ENCODE assay signal across 2 cellular contexts in the genomic region with DNA sequence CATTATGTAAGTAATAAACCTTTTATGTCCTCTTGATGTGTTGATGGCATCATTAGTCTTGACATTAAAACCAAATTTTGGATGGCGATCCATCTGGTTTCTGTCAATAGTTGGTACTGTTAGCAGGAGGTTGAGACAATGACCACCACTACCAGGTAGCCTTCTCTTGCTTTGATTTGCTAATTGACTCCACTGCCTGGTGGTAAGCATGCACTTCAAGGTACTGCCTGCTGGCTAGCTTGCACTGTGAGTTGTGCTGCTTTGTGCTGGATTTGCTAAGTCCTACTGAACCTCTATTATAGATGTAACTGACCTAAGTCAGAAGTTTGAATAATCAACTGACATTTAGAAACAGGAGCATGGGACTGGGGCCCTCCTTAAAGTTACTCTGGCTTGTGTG.
TF ChIP-seq lines count a peak whose summit lies in the region.

No MANE protein-coding gene starts in this region.

TF ChIP-seq in A549, 52 proteins besides CTCF, POLR2A, EP300 and RAD21:
- TF ChIP-seq, protein P1, sequence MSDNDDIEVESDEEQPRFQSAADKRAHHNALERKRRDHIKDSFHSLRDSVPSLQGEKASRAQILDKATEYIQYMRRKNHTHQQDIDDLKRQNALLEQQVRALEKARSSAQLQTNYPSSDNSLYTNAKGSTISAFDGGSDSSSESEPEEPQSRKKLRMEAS (IDR thresholded peaks at IDR 0.05), result no peak
- no peak for TF ChIP-seq NPAS2 (CRISPR knock-in tag; IDR thresholded peaks at IDR 0.05; ENCODE audit: borderline replicate concordance)
- TF ChIP-seq FOXS1 (CRISPR knock-in tag; IDR thresholded peaks at IDR 0.05), result no peak
- no peak for TF ChIP-seq SMC3 (IDR thresholded peaks at IDR 0.05)
- TF ChIP-seq, protein P2, sequence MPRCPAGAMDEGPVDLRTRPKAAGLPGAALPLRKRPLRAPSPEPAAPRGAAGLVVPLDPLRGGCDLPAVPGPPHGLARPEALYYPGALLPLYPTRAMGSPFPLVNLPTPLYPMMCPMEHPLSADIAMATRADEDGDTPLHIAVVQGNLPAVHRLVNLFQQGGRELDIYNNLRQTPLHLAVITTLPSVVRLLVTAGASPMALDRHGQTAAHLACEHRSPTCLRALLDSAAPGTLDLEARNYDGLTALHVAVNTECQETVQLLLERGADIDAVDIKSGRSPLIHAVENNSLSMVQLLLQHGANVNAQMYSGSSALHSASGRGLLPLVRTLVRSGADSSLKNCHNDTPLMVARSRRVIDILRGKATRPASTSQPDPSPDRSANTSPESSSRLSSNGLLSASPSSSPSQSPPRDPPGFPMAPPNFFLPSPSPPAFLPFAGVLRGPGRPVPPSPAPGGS (IDR thresholded peaks at IDR 0.05), result no peak
- TF ChIP-seq, protein P3, sequence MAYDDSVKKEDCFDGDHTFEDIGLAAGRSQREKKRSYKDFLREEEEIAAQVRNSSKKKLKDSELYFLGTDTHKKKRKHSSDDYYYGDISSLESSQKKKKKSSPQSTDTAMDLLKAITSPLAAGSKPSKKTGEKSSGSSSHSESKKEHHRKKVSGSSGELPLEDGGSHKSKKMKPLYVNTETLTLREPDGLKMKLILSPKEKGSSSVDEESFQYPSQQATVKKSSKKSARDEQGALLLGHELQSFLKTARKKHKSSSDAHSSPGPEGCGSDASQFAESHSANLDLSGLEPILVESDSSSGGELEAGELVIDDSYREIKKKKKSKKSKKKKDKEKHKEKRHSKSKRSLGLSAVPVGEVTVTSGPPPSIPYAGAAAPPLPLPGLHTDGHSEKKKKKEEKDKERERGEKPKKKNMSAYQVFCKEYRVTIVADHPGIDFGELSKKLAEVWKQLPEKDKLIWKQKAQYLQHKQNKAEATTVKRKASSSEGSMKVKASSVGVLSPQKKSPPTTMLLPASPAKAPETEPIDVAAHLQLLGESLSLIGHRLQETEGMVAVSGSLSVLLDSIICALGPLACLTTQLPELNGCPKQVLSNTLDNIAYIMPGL (CRISPR knock-in tag; IDR thresholded peaks at IDR 0.05; ENCODE audit: borderline replicate concordance), result no peak
- TF ChIP-seq CHD2 (IDR thresholded peaks at IDR 0.05; ENCODE audit: low read length, partially characterized antibody), result no peak
- no peak for TF ChIP-seq JUN (IDR thresholded peaks at IDR 0.05)
- no peak for TF ChIP-seq CBX2 (IDR thresholded peaks at IDR 0.05; ENCODE audit: borderline replicate concordance, low read depth)
- TF ChIP-seq FOSL2 (IDR thresholded peaks at IDR 0.05), result no peak
- no peak for TF ChIP-seq FOSL2 (CRISPR knock-in tag; IDR thresholded peaks at IDR 0.05)
- no peak for TF ChIP-seq ZSCAN20 (CRISPR knock-in tag; IDR thresholded peaks at IDR 0.05)
- no peak for TF ChIP-seq KDM1A (IDR thresholded peaks at IDR 0.05; ENCODE audit: low read depth)
- TF ChIP-seq HDAC2 (IDR thresholded peaks at IDR 0.05), result no peak
- TF ChIP-seq EHF (CRISPR knock-in tag; IDR thresholded peaks at IDR 0.05), result no peak
- TF ChIP-seq SREBF2 (IDR thresholded peaks at IDR 0.05), result no peak
- no peak for TF ChIP-seq KDM5A (IDR thresholded peaks at IDR 0.05)
- TF ChIP-seq RNF2 (IDR thresholded peaks at IDR 0.05; ENCODE audit: borderline replicate concordance, low read depth), result no peak
- TF ChIP-seq, protein P4, sequence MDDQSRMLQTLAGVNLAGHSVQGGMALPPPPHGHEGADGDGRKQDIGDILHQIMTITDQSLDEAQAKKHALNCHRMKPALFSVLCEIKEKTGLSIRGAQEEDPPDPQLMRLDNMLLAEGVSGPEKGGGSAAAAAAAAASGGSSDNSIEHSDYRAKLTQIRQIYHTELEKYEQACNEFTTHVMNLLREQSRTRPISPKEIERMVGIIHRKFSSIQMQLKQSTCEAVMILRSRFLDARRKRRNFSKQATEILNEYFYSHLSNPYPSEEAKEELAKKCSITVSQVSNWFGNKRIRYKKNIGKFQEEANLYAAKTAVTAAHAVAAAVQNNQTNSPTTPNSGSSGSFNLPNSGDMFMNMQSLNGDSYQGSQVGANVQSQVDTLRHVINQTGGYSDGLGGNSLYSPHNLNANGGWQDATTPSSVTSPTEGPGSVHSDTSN (IDR thresholded peaks at IDR 0.05), result no peak
- TF ChIP-seq, protein P5, sequence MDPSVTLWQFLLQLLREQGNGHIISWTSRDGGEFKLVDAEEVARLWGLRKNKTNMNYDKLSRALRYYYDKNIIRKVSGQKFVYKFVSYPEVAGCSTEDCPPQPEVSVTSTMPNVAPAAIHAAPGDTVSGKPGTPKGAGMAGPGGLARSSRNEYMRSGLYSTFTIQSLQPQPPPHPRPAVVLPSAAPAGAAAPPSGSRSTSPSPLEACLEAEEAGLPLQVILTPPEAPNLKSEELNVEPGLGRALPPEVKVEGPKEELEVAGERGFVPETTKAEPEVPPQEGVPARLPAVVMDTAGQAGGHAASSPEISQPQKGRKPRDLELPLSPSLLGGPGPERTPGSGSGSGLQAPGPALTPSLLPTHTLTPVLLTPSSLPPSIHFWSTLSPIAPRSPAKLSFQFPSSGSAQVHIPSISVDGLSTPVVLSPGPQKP (IDR thresholded peaks at IDR 0.05; ENCODE audit: low read depth, low read length), result no peak

TF ChIP-seq in H1, 55 proteins besides CTCF, POLR2A, EP300 and RAD21:
- TF ChIP-seq SAP30 (IDR thresholded peaks at IDR 0.05; ENCODE audit: insufficient read depth, insufficient replicate concordance, low read length) (no peak), CTBP2 (IDR thresholded peaks at IDR 0.05; ENCODE audit: borderline replicate concordance, insufficient read depth, insufficient read length, low read length) (no peak), TBP (IDR thresholded peaks at IDR 0.05; ENCODE audit: low read depth, low read length) (no peak), KDM1A (IDR thresholded peaks at IDR 0.05; ENCODE audit: borderline replicate concordance, low read length) (no peak), BCL11A (IDR thresholded peaks at IDR 0.05; ENCODE audit: low read depth in 2 of 2, low read length in 2 of 2) (no peak)
